ENCODE assay signal across 7 cellular contexts in the genomic region with DNA sequence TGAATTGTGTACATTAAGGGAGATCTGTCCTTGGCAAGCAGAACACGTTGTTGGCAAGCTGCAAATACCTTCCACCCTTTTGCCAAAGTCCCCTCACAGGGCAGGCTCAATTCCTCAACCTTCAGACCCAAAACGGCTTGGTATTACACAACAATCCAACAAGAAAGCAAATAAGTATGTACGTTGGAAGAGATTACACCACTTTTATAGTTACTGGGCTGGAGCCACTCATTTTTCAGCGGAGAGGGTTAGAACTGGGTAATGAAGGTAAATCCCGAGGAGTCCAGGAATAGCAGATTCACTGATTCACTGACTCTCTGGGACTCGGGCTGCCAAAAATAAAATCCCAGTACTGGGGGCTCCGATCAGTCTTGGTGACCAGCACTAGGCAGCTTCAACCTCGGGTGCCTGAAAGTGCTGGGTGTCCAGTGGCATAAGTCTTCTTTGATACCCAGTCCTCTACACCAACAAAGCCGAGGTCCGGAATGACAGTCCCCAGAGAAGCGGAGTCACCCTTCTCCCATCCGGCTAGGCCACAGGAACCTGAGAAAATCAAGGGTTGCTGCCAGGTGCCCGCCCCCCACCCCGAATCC. TPM values are rescaled to one million over a fixed set of nuclear protein-coding genes. Genes with fewer than 3 reads are reported as not detected.
DNase-seq lines count a peak whose midpoint lies in the region; ATAC-seq and TF ChIP-seq lines count a peak whose summit lies in the region.

No MANE protein-coding gene starts in this region.

- H3K9me3 ChIP-seq in heart left ventricle (peaks cover 0 to 6% (median 0%) of the 10 kb centered on the region in 12 donors), psoas muscle (no peaks in the 10 kb centered on the region)

- peaks cover 0 to 7% (median 0%) of the 10 kb centered on the region in 12 donors for H3K4me1 ChIP-seq in heart left ventricle
- no peaks in the 10 kb centered on the region for H3K4me1 ChIP-seq in psoas muscle

- peak overlapping the region; percentile 84 for H3K4me3 Mint-ChIP-seq in WTC11

- CTCF ChIA-PET in WTC11 (lab: Charles Lee) = interaction anchor here (1.0 kb wide), 1 partner anchor 10 kb away, joined by 3 read pairs; no protein-coding TSS in a partner anchor

- H3K4me3 ChIP-seq in heart left ventricle = peak overlapping the region; percentile 41 to 98 (median 70)
- H3K4me3 ChIP-seq in psoas muscle = peak overlapping the region; percentile 83

- no peaks in the 10 kb centered on the region for H3K27me3 ChIP-seq in heart left ventricle
- no peaks in the 10 kb centered on the region for H3K27me3 ChIP-seq in psoas muscle (ENCODE audit: insufficient read depth in 3 of 3, low read length in 2 of 3)

- no peaks in the 10 kb centered on the region for H3K27me3 Mint-ChIP-seq in WTC11 (ENCODE audit: low read depth)

- peak overlapping the region in 11 of 12 donors; percentile 80 to 94 (median 89) for H3K27ac ChIP-seq in heart left ventricle
- peak overlapping the region; percentile 88 for H3K27ac ChIP-seq in psoas muscle

- DNase-seq in WTC11 (ENCODE audit: low spot score) (no peak), heart left ventricle (peak in 1 of 5 donors; percentile 18), psoas muscle (no peak), GDM1 (lab: John Stamatoyannopoulos, UW) (no peak), SHP77 treated with DMSO at 0.1 percent for 48 hours (lab: John Stamatoyannopoulos, UW) (no peak)

- 1 to 46% (median 21%) methylated on average over 13 to 14 of the region's 14 CpGs for WGBS in heart left ventricle, 4 donors
- WGBS in psoas muscle, 3 donors = 0 to 25% (median 1%) methylated on average over 12 to 14 of the region's 14 CpGs

- POLR2A ChIA-PET in WTC11 (lab: Charles Lee) = interaction anchor here (0.6 kb wide), 1 partner anchor 43 kb away, joined by 4 read pairs; the partner anchor contains the start of gene RPL36A

- H3K36me3 Mint-ChIP-seq in WTC11 = peaks cover 16% of the 10 kb centered on the region

- peaks cover 0 to 13% (median 3%) of the 10 kb centered on the region in 9 donors for H3K36me3 ChIP-seq in heart left ventricle
- peaks cover 0 to 10% of the 10 kb centered on the region in 2 donors for H3K36me3 ChIP-seq in psoas muscle (ENCODE audit: insufficient read depth in 1 of 2, low read depth in 1 of 2)

- intact Hi-C loops in heart left ventricle (cut with DNase I) = no loop called here
- intact Hi-C loops in psoas muscle (cut with DNase I) = no loop called here

- H3K27ac Mint-ChIP-seq in WTC11 = no peak overlapping the region

- TF ChIP-seq CTCF in WTC11 (IDR thresholded peaks at IDR 0.05) (no peak), heart left ventricle (IDR thresholded peaks at IDR 0.05) (no peak), psoas muscle (IDR thresholded peaks at IDR 0.05) (no peak)

- no peak for TF ChIP-seq POLR2A in heart left ventricle (IDR thresholded peaks at IDR 0.05)

- H3K9me3 Mint-ChIP-seq in WTC11 = no peaks in the 10 kb centered on the region

- peak; percentile 4 for ATAC-seq in GM18861 (IDR thresholded peaks at IDR 0.05; ENCODE audit: unreplicated experiment)
- peak; percentile 8 for ATAC-seq in HG02973 (IDR thresholded peaks at IDR 0.05; ENCODE audit: unreplicated experiment)
- ATAC-seq in WTC11 = no peak
- ATAC-seq in heart left ventricle = peak; percentile 26 to 49 (median 40)
- peak; percentile 10 to 47 (median 32) for ATAC-seq in psoas muscle

- 0 out of 2 replicates have a peak, but pooled peaks cover 2% of the 10 kb centered on the region for H3K4me1 Mint-ChIP-seq in WTC11

TF ChIP-seq in WTC11, 78 proteins besides CTCF, POLR2A, EP300 and RAD21:
- TF ChIP-seq HMGXB4 (CRISPR knock-in tag; IDR thresholded peaks at IDR 0.05) = no peak
- no peak for TF ChIP-seq SMAD4 (CRISPR knock-in tag; IDR thresholded peaks at IDR 0.05)
- no peak for TF ChIP-seq FOXJ3 (CRISPR knock-in tag; IDR thresholded peaks at IDR 0.05; ENCODE audit: borderline replicate concordance)
- no peak for TF ChIP-seq ZMAT4 (CRISPR knock-in tag; IDR thresholded peaks at IDR 0.05)
- TF ChIP-seq ZNF121 (CRISPR knock-in tag; IDR thresholded peaks at IDR 0.05) = no peak
- no peak for TF ChIP-seq MYBL2 (CRISPR knock-in tag; IDR thresholded peaks at IDR 0.05)

RNA-seq across cellular contexts. Expression of gene TIMM8A, which starts 0.6 kb away (rescaled TPM):
- total RNA-seq in WTC11 (2021) = 25.6 to 31.8 TPM (median 28.9 TPM) in 3 replicates
- total RNA-seq in heart left ventricle = 10 to 100 TPM in 7 of 9 donors, 1 to 10 TPM in 2; 2.9 to 29.4 (median 17.5) TPM
- 10 to 100 TPM; 11.9 to 29.4 TPM for polyA plus RNA-seq in heart left ventricle
- 10 to 100 TPM; 11.7 to 23.2 (median 13.5) TPM for total RNA-seq in psoas muscle
- polyA plus RNA-seq in psoas muscle = 10 to 100 TPM; 11.0 to 35.3 (median 13.8) TPM

RNA-seq across cellular contexts. Expression of gene BTK, which starts 38.0 kb away (rescaled TPM):
- total RNA-seq in WTC11 (2021) (0.66 to 1.1 TPM (median 0.74 TPM) in 3 replicates), heart left ventricle (10 to 100 TPM in 1 of 9 donors, 1 to 10 TPM in 4, under 1 TPM in 4; 0.25 to 18.8 (median 1.6) TPM), psoas muscle (1 to 10 TPM in 3 of 4 donors, under 1 TPM in 1; 0.81 to 2.0 (median 1.3) TPM)
- polyA plus RNA-seq in heart left ventricle (1 to 10 TPM; 1.4 to 1.5 TPM), psoas muscle (under 1 TPM; 0.27 to 0.47 (median 0.37) TPM)

RNA-seq across cellular contexts. Expression of gene RPL36A, which starts 42.9 kb away (rescaled TPM):
- total RNA-seq in WTC11 (2021) = 320 to 429 TPM (median 409 TPM) in 3 replicates
- total RNA-seq in heart left ventricle = 100 to 1,000 TPM in 2 of 9 donors, 10 to 100 TPM in 7; 47.8 to 757 (median 69.7) TPM
- 1,000 to 10,000 TPM; 1,215 to 2,246 TPM for polyA plus RNA-seq in heart left ventricle
- 100 to 1,000 TPM; 102 to 181 (median 132) TPM for total RNA-seq in psoas muscle
- 1,000 to 10,000 TPM in 2 of 3 donors, 100 to 1,000 TPM in 1; 848 to 1,450 (median 1,427) TPM for polyA plus RNA-seq in psoas muscle

RNA-seq across cellular contexts. Expression of gene TAF7L, which starts 56.8 kb away (rescaled TPM):
- total RNA-seq in WTC11 (2021) (0.11 to 0.17 TPM in 2 of 3 replicates, not detected in the other), heart left ventricle (not detected), psoas muscle (not detected)
- polyA plus RNA-seq in heart left ventricle (under 1 TPM in 1 of 2 donors, not detected in 1; 0.04 TPM), psoas muscle (under 1 TPM in 1 of 3 donors, not detected in 2; 0.04 TPM)

RNA-seq across cellular contexts. Expression of gene GLA, which starts 59.8 kb away (rescaled TPM):
- total RNA-seq in WTC11 (2021) = 39.4 to 44.9 TPM (median 44.7 TPM) in 3 replicates
- 10 to 100 TPM in 7 of 9 donors, 1 to 10 TPM in 2; 5.2 to 27.5 (median 11.1) TPM for total RNA-seq in heart left ventricle
- polyA plus RNA-seq in heart left ventricle = 10 to 100 TPM; 16.4 to 19.9 TPM
- 10 to 100 TPM in 3 of 4 donors, 1 to 10 TPM in 1; 5.4 to 15.7 (median 11.3) TPM for total RNA-seq in psoas muscle
- 10 to 100 TPM; 14.4 to 48.5 (median 24.7) TPM for polyA plus RNA-seq in psoas muscle
